Comparison of ENCODE assay signal across 8 cellular contexts in genomic region chr1:12615166-12615915, GRCh38. TPM values are rescaled to one million over a fixed set of nuclear protein-coding genes. Genes with fewer than 3 reads are reported as not detected.
DNase-seq lines count a peak whose midpoint lies in the region; ATAC-seq and TF ChIP-seq lines count a peak whose summit lies in the region.

No MANE protein-coding gene starts in this region.

- no peaks in the 10 kb centered on the region for H3K9me3 ChIP-seq in NT2/D1 (ENCODE audit: insufficient read depth, low read length)

- TF ChIP-seq CTCF in BJ (IDR thresholded peaks at IDR 0.05; ENCODE audit: insufficient read depth, low read depth, low read length): no peak

- POLR2A ChIA-PET in BJ (lab: Charles Lee): interaction anchor here (1.1 kb wide), 1 partner anchor 19 kb away, joined by 5 read pairs; no protein-coding TSS in a partner anchor
- POLR2A ChIA-PET in naive thymus-derived CD8-positive, alpha-beta T cell (lab: Charles Lee): interaction anchor here (0.6 to 10.2 kb wide), 7 partner anchors 13 to 191 kb away, joined by 3 to 269 read pairs (median 4); no protein-coding TSS in a partner anchor

- H3K9me3 Mint-ChIP-seq in naive thymus-derived CD8-positive, alpha-beta T cell: no peaks in the 10 kb centered on the region

- H3K27me3 Mint-ChIP-seq in naive thymus-derived CD8-positive, alpha-beta T cell: peaks cover 0 to 7% (median 0%) of the 10 kb centered on the region in 5 donors

- H3K9ac ChIP-seq in NT2/D1 (ENCODE audit: insufficient read length, low read depth): peak overlapping the region; percentile 64

- CTCF ChIA-PET in BJ (lab: Yijun Ruan, JAX): interaction anchor here (0.8 to 1.3 kb wide), 5 partner anchors 8 to 207 kb away, joined by 3 to 5 read pairs (median 3); no protein-coding TSS in a partner anchor

- H3K4me1 Mint-ChIP-seq in naive thymus-derived CD8-positive, alpha-beta T cell: peaks cover 50 to 76% (median 70%) of the 10 kb centered on the region in 4 donors

- no peak for DNase-seq in BJ (ENCODE audit: low read depth)
- no peak for DNase-seq in NT2/D1 (ENCODE audit: low read depth, low spot score)
- peak; percentile 24 for DNase-seq in dermis blood vessel endothelial cell
- no peak for DNase-seq in naive thymus-derived CD8-positive, alpha-beta T cell
- no peak for DNase-seq in NCI-H1417 treated with DMSO at 0.1 percent for 48 hours (lab: John Stamatoyannopoulos, UW)
- no peak for DNase-seq in mucosa of gallbladder (ENCODE audit: low spot score)

- peaks cover 0 to 30% (median 6%) of the 10 kb centered on the region in 3 donors for H3K36me3 Mint-ChIP-seq in naive thymus-derived CD8-positive, alpha-beta T cell

- H3K4me3 Mint-ChIP-seq in naive thymus-derived CD8-positive, alpha-beta T cell: peak overlapping the region; percentile 96 to 100 (median 99)

- H3K4me1 ChIP-seq in NT2/D1 (ENCODE audit: insufficient read depth, insufficient read length): peaks cover 4% of the 10 kb centered on the region

- H3K36me3 ChIP-seq in BJ (ENCODE audit: control insufficient read depth, insufficient read depth, low read length): peaks cover 16% of the 10 kb centered on the region
- peaks cover 10% of the 10 kb centered on the region for H3K36me3 ChIP-seq in NT2/D1 (ENCODE audit: insufficient read depth, insufficient read length, low read length)

- peak overlapping the region; percentile 83 to 97 (median 92) for H3K27ac Mint-ChIP-seq in naive thymus-derived CD8-positive, alpha-beta T cell

- no peak for ATAC-seq in naive thymus-derived CD8-positive, alpha-beta T cell
- no peak for ATAC-seq in GM21737 (IDR thresholded peaks at IDR 0.05; ENCODE audit: unreplicated experiment)
- no peak for ATAC-seq in HG03469 (IDR thresholded peaks at IDR 0.05; ENCODE audit: unreplicated experiment)

- H3K4me3 ChIP-seq in BJ (ENCODE audit: low read depth, low read length): peak overlapping the region; percentile 93
- peak overlapping the region; percentile 76 for H3K4me3 ChIP-seq in NT2/D1 (ENCODE audit: insufficient read length, low read depth)

- H3K27me3 ChIP-seq in BJ (ENCODE audit: control insufficient read depth, insufficient read depth, low read length) (no peaks in the 10 kb centered on the region), NT2/D1 (ENCODE audit: insufficient read depth, insufficient read length) (no peaks in the 10 kb centered on the region)

RNA-seq across cellular contexts. Expression of gene DHRS3, which starts 2.7 kb away (rescaled TPM):
- 188 and 224 TPM in 2 replicates for polyA plus RNA-seq in BJ (2011; rRNA removed)
- polyA minus RNA-seq in BJ (2011; rRNA and poly(A)+ RNA removed): 379 and 720 TPM in 2 replicates
- total RNA-seq in dermis blood vessel endothelial cell (57.1 and 121 TPM in 2 replicates), mucosa of gallbladder (168 TPM)
- 10 to 100 TPM; 86.4 to 91.0 TPM for total RNA-seq in naive thymus-derived CD8-positive, alpha-beta T cell
- polyA plus RNA-seq in naive thymus-derived CD8-positive, alpha-beta T cell: 10 to 100 TPM; 17.7 to 31.0 (median 20.4) TPM

RNA-seq across cellular contexts. Expression of gene AADACL4, which starts 28.5 kb away (rescaled TPM):
- 0.20 and 0.21 TPM in 2 replicates for polyA plus RNA-seq in BJ (2011; rRNA removed)
- not detected in 2 replicates for polyA minus RNA-seq in BJ (2011; rRNA and poly(A)+ RNA removed)
- total RNA-seq in dermis blood vessel endothelial cell: not detected in 2 replicates
- total RNA-seq in naive thymus-derived CD8-positive, alpha-beta T cell: not detected
- polyA plus RNA-seq in naive thymus-derived CD8-positive, alpha-beta T cell: not detected
- total RNA-seq in mucosa of gallbladder: not detected
